Comparison of ENCODE assay signal across 20 cellular contexts in the genomic region with DNA sequence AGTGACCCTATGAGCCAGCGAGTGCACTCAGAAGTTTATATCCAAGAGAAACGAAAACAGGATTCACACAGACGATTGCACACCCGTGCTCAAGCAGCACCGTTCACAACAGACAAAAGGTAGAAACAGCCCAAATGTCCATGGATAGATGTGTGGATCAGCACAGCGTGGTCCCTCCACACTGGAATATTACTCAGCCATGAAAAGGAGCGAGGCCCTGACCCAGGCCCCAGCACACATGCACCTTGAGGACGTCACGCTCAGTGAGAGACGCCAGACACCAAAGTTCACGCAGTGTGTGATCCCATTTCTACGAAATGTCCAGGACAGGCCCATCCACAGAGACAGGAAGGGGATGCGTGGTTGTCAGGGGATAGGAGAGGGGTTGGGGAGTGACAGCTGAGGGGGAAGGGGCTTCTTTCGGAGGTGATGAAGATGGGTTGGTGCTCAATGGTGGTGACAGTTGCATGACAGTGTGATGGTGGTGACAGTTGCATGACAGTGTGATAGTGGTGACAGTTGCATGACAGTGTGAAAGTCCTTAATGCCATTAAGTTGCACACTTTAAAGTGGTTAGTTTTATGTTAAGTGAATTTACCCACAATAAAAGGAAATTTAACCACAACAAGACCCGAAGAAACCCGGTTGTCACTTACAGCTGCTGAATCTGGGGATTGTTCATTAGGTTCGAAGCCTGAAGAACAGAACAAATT. TPM values are rescaled to one million over a fixed set of nuclear protein-coding genes. Genes with fewer than 3 reads are reported as not detected.
DNase-seq lines count a peak whose midpoint lies in the region; ATAC-seq lines count a peak whose summit lies in the region.
"Had no signal": no experiment of that assay in that cellular context is flagged by ENCODE, and none has a peak within 500 bp of the region (broad histone marks: within the 10 kb centered on the region; RNA-seq: fewer than 3 reads in every experiment).

No MANE protein-coding gene starts in this region.

- H3K14ac ChIP-seq in neuronal stem cell (ENCODE audit: low read length) = no peak overlapping the region

- H3K4me3 ChIP-seq in BLaER1 = no peak overlapping the region
- no peak overlapping the region for H3K4me3 ChIP-seq in BLaER1 treated with 17β-estradiol and CSF1 and Interleukin-3, amounts not matched to agents 10 nM and 100 nM
- peak overlapping the region in 1 of 2 donors; percentile 3 for H3K4me3 ChIP-seq in neuronal stem cell (ENCODE audit: low read length in 2 of 2)
- H3K4me3 ChIP-seq: GM23338 had no signal

- peaks cover 59% of the 10 kb centered on the region for H4K20me1 ChIP-seq in BLaER1
- H4K20me1 ChIP-seq in BLaER1 treated with 17β-estradiol and CSF1 and Interleukin-3, amounts not matched to agents 10 nM and 100 nM = peaks cover 7 to 99% (median 81%) of the 10 kb centered on the region in 11 experiments; a peak in 21 of 22 replicates

- H2BK120ac ChIP-seq in neuronal stem cell (ENCODE audit: low read depth, low read length) = no peak overlapping the region

- 0 out of 2 replicates have a peak overlapping the region, but pooled peaks have one; percentile 24 for H3K9ac ChIP-seq in BLaER1
- H3K9ac ChIP-seq in BLaER1 treated with 17β-estradiol and CSF1 and Interleukin-3, amounts not matched to agents 10 nM and 100 nM = 0 out of 22 replicates have a peak overlapping the region, but pooled peaks of 2 of the 11 experiments have one; percentile 4 to 17
- peak overlapping the region; percentile 74 for H3K9ac ChIP-seq in neuronal stem cell (ENCODE audit: low read depth, low read length, poor library complexity)
- H3K9ac ChIP-seq: KMS-11, SK-N-SH had no signal

- no peak overlapping the region for H3K4ac ChIP-seq in neuronal stem cell (ENCODE audit: low read length)

- peak; percentile 73 for ATAC-seq in activated T-helper 17 cell treated with anti-CD3 and anti-CD28 coated beads, Interleukin-2, amount 50 U/mL, for 72 hours (replicated peaks)
- no peak for ATAC-seq in HG02973 (IDR thresholded peaks at IDR 0.05; ENCODE audit: unreplicated experiment)
- ATAC-seq: GM23338 had no signal

- DNase-seq in neuronal stem cell (ENCODE audit: low spot score) = no peak
- DNase-seq in NCI-H2227 treated with DMSO at 0.1 percent for 48 hours (lab: John Stamatoyannopoulos, UW) = no peak
- no peak for DNase-seq in NCI-H748 treated with DMSO at 0.1 percent for 48 hours (lab: John Stamatoyannopoulos, UW)
- DNase-seq: AML-193; Calu3; CD4-positive, CD25-positive, alpha-beta regulatory T cell; HCEC 1CT; NCI-H1417; NCI-H187; NCI-H2107; NCI-H510A treated with DMSO at 0.1 percent for 48 hours; RPMI8226; SHP77 treated with DMSO at 0.1 percent for 48 hours; SK-N-SH had no signal

- H3K4me2 ChIP-seq in BLaER1 = peak overlapping the region; percentile 56
- peak overlapping the region; percentile 28 to 67 (median 58); a peak in 15 of 22 replicates for H3K4me2 ChIP-seq in BLaER1 treated with 17β-estradiol and CSF1 and Interleukin-3, amounts not matched to agents 10 nM and 100 nM
- H3K4me2 ChIP-seq in neuronal stem cell (ENCODE audit: insufficient read depth, low read length, poor library complexity, severe bottlenecking) = no peak overlapping the region
- H3K4me2 ChIP-seq: GM23338, KMS-11, SK-N-SH had no signal

- H3K9me3 ChIP-seq in BLaER1 = no peaks in the 10 kb centered on the region
- no peaks in the 10 kb centered on the region for H3K9me3 ChIP-seq in BLaER1 treated with 17β-estradiol and CSF1 and Interleukin-3, amounts not matched to agents 10 nM and 100 nM (replicated peaks in 1 of 11)
- H3K9me3 ChIP-seq in neuronal stem cell (replicated peaks in 1 of 2; ENCODE audit: control insufficient read depth in 2 of 2, insufficient read depth in 1 of 2, low read depth in 1 of 2, low read length in 2 of 2) = peaks cover 0 to 5% of the 10 kb centered on the region in 2 donors
- H3K9me3 ChIP-seq: SK-N-SH had no signal

- H4K91ac ChIP-seq in neuronal stem cell (ENCODE audit: low read depth, low read length, poor library complexity) = no peak overlapping the region

- no peak overlapping the region for H4K8ac ChIP-seq in neuronal stem cell (ENCODE audit: low read depth, low read length)

- H3K4me1 ChIP-seq in BLaER1 = peaks cover 57% of the 10 kb centered on the region
- H3K4me1 ChIP-seq in BLaER1 treated with 17β-estradiol and CSF1 and Interleukin-3, amounts not matched to agents 10 nM and 100 nM = peaks cover 13 to 57% (median 45%) of the 10 kb centered on the region in 10 experiments
- H3K4me1 ChIP-seq in neuronal stem cell (ENCODE audit: control insufficient read depth in 2 of 2, insufficient read depth in 1 of 2, low read depth in 1 of 2, low read length in 2 of 2) = no peaks in the 10 kb centered on the region

- H3K4me3 Mint-ChIP-seq in activated T-helper 17 cell treated with anti-CD3 and anti-CD28 coated beads, Interleukin-2, amount 50 U/mL, for 72 hours = no peak overlapping the region
- H3K4me3 Mint-ChIP-seq: CD4-positive, CD25-positive, alpha-beta regulatory T cell; GM23338 had no signal

- peaks cover 7% of the 10 kb centered on the region for H3K79me1 ChIP-seq in neuronal stem cell (ENCODE audit: low read depth, low read length)

- H3K27ac ChIP-seq in BLaER1 (no peak overlapping the region), neuronal stem cell (replicated peaks; ENCODE audit: low read length) (no peak overlapping the region)
- peak overlapping the region in 2 of 11 experiments; percentile 14 to 18; a peak in 1 of 22 replicates for H3K27ac ChIP-seq in BLaER1 treated with 17β-estradiol and CSF1 and Interleukin-3, amounts not matched to agents 10 nM and 100 nM
- H3K27ac ChIP-seq: KMS-11 had no signal

- no peak overlapping the region for H3K18ac ChIP-seq in neuronal stem cell (ENCODE audit: low read length)

- peaks cover 79% of the 10 kb centered on the region for H3K36me3 Mint-ChIP-seq in activated T-helper 17 cell treated with anti-CD3 and anti-CD28 coated beads, Interleukin-2, amount 50 U/mL, for 72 hours (ENCODE audit: low read depth)

- no peak overlapping the region for H2AK5ac ChIP-seq in neuronal stem cell (ENCODE audit: low read depth, low read length)

- peak overlapping the region; percentile 13 for H3K23ac ChIP-seq in neuronal stem cell (ENCODE audit: low read depth, low read length, poor library complexity)

- no peak overlapping the region for H3K27ac Mint-ChIP-seq in activated T-helper 17 cell treated with anti-CD3 and anti-CD28 coated beads, Interleukin-2, amount 50 U/mL, for 72 hours
- H3K27ac Mint-ChIP-seq: CD4-positive, CD25-positive, alpha-beta regulatory T cell; GM23338 had no signal

- H3K36me3 ChIP-seq in BLaER1 (peaks cover 95% of the 10 kb centered on the region), neuronal stem cell (replicated peaks in 1 of 2; ENCODE audit: control insufficient read depth in 2 of 2, insufficient read depth in 2 of 2, low read length in 2 of 2) (peaks cover 53 to 90% of the 10 kb centered on the region in 2 donors)
- H3K36me3 ChIP-seq in BLaER1 treated with 17β-estradiol and CSF1 and Interleukin-3, amounts not matched to agents 10 nM and 100 nM = peaks cover 82 to 100% (median 98%) of the 10 kb centered on the region in 11 experiments

- H3K27me3 Mint-ChIP-seq in activated T-helper 17 cell treated with anti-CD3 and anti-CD28 coated beads, Interleukin-2, amount 50 U/mL, for 72 hours = no peaks in the 10 kb centered on the region
- H3K27me3 Mint-ChIP-seq: CD4-positive, CD25-positive, alpha-beta regulatory T cell had no signal

- no peaks in the 10 kb centered on the region; the same call in 1 of the 2 replicates for H3K27me3 ChIP-seq in BLaER1
- no peaks in the 10 kb centered on the region for H3K27me3 ChIP-seq in BLaER1 treated with 17β-estradiol and CSF1 and Interleukin-3, amounts not matched to agents 10 nM and 100 nM
- no peaks in the 10 kb centered on the region for H3K27me3 ChIP-seq in neuronal stem cell (ENCODE audit: control insufficient read depth in 3 of 3, insufficient read depth in 3 of 3, low read depth in 1 of 3, low read length in 3 of 3)

- no peak overlapping the region for H2AFZ ChIP-seq in neuronal stem cell (ENCODE audit: low read length)
- H2AFZ ChIP-seq: GM23338 had no signal

- H2BK12ac ChIP-seq in neuronal stem cell (ENCODE audit: low read length) = no peak overlapping the region

- H2BK5ac ChIP-seq in neuronal stem cell (ENCODE audit: low read length) = no peak overlapping the region

- WGBS in neuronal stem cell (ENCODE audit: extremely low coverage in 2 of 2, insufficient read length in 2 of 2, insufficient replicate concordance in 1 of 2), 2 donors = no CpG with 5 or more reads among the region's 17 CpGs

- H3K4me1 Mint-ChIP-seq in activated T-helper 17 cell treated with anti-CD3 and anti-CD28 coated beads, Interleukin-2, amount 50 U/mL, for 72 hours = no peaks in the 10 kb centered on the region
- H3K4me1 Mint-ChIP-seq: GM23338 had no signal

- H3K9me3 Mint-ChIP-seq in activated T-helper 17 cell treated with anti-CD3 and anti-CD28 coated beads, Interleukin-2, amount 50 U/mL, for 72 hours = no peaks in the 10 kb centered on the region
- H3K9me3 Mint-ChIP-seq: GM23338 had no signal

- H2BK15ac ChIP-seq in neuronal stem cell (ENCODE audit: low read length) = no peak overlapping the region

RNA-seq across cellular contexts. Expression of a gene that starts 18.9 kb away (rescaled TPM):
- 10 to 100 TPM; 13.4 to 47.8 TPM for total RNA-seq in activated T-helper 17 cell treated with anti-CD3 and anti-CD28 coated beads, Interleukin-2, amount 50 U/mL, for 72 hours
- 19.0 TPM for polyA plus RNA-seq in neuronal stem cell (2013, experiment 1 of 2)
- 19.4 TPM for polyA plus RNA-seq in neuronal stem cell (2013, experiment 2 of 2)

RNA-seq across cellular contexts. Expression of a gene that starts 24.3 kb away (rescaled TPM):
- total RNA-seq in activated T-helper 17 cell treated with anti-CD3 and anti-CD28 coated beads, Interleukin-2, amount 50 U/mL, for 72 hours = 10 to 100 TPM; 39.5 to 77.0 TPM
- 73.5 TPM for polyA plus RNA-seq in neuronal stem cell (2013, experiment 1 of 2)
- polyA plus RNA-seq in neuronal stem cell (2013, experiment 2 of 2) = 71.9 TPM

RNA-seq across cellular contexts. Expression of a gene that starts 26.5 kb away (rescaled TPM):
- total RNA-seq in activated T-helper 17 cell treated with anti-CD3 and anti-CD28 coated beads, Interleukin-2, amount 50 U/mL, for 72 hours = 100 to 1,000 TPM in 1 of 2 donors, 10 to 100 TPM in 1; 70.4 to 156 TPM
- 82.0 TPM for polyA plus RNA-seq in neuronal stem cell (2013, experiment 1 of 2)
- polyA plus RNA-seq in neuronal stem cell (2013, experiment 2 of 2) = 74.8 TPM

RNA-seq across cellular contexts. Expression of a gene that starts 37.6 kb away (rescaled TPM):
- total RNA-seq in activated T-helper 17 cell treated with anti-CD3 and anti-CD28 coated beads, Interleukin-2, amount 50 U/mL, for 72 hours = under 1 TPM in 1 of 2 donors, not detected in 1; 0.61 TPM
- polyA plus RNA-seq in neuronal stem cell (2013, experiment 1 of 2) = 3.1 TPM
- 3.5 TPM for polyA plus RNA-seq in neuronal stem cell (2013, experiment 2 of 2)
- total RNA-seq: CD4-positive, CD25-positive, alpha-beta regulatory T cell had no signal
- polyA plus RNA-seq: CD4-positive, CD25-positive, alpha-beta regulatory T cell had no signal

RNA-seq across cellular contexts. Expression of a gene that starts 56.3 kb away (rescaled TPM):
- under 1 TPM in 1 of 2 donors, not detected in 1; 0.29 TPM for total RNA-seq in activated T-helper 17 cell treated with anti-CD3 and anti-CD28 coated beads, Interleukin-2, amount 50 U/mL, for 72 hours
- polyA plus RNA-seq in neuronal stem cell (2013, experiment 1 of 2) = 7.9 TPM
- polyA plus RNA-seq in neuronal stem cell (2013, experiment 2 of 2) = 8.1 TPM
